2 cellular contexts compared by ENCODE assay signal in genomic region chr17:75557852-75558665, GRCh38.
A peak's percentile ranks its signal among the peaks of the same experiment; 100 is the strongest.
TF ChIP-seq lines count a peak whose summit lies in the region.

No MANE protein-coding gene starts in this region.

TF ChIP-seq in GM23338, 12 proteins besides CTCF, POLR2A, EP300 and RAD21:
- no peak for TF ChIP-seq POLR2AphosphoS5 (IDR thresholded peaks at IDR 0.05; ENCODE audit: low read depth)
- TF ChIP-seq ZNF114 (CRISPR knock-in tag; IDR thresholded peaks at IDR 0.05) = no peak
- TF ChIP-seq EZH2 (IDR thresholded peaks at IDR 0.05; ENCODE audit: low read depth, unreplicated experiment) = no peak

TF ChIP-seq in K562, 482 proteins besides CTCF, POLR2A, EP300 and RAD21:
- TF ChIP-seq, protein P1, sequence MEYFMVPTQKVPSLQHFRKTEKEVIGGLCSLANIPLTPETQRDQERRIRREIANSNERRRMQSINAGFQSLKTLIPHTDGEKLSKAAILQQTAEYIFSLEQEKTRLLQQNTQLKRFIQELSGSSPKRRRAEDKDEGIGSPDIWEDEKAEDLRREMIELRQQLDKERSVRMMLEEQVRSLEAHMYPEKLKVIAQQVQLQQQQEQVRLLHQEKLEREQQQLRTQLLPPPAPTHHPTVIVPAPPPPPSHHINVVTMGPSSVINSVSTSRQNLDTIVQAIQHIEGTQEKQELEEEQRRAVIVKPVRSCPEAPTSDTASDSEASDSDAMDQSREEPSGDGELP (CRISPR knock-in tag; IDR thresholded peaks at IDR 0.05; ENCODE audit: borderline replicate concordance) = 0 out of 2 replicates have a peak, but pooled peaks have one; percentile 1
- TF ChIP-seq EP400 (IDR thresholded peaks at IDR 0.05) (no peak), ZNF311 (CRISPR knock-in tag; IDR thresholded peaks at IDR 0.05) (no peak), TCF7L2 (IDR thresholded peaks at IDR 0.05; ENCODE audit: low read depth, low read length) (no peak), GMEB1 (CRISPR knock-in tag; IDR thresholded peaks at IDR 0.05) (no peak), KAT7 (CRISPR knock-in tag; IDR thresholded peaks at IDR 0.05; ENCODE audit: borderline replicate concordance) (no peak), MAX (CRISPR knock-in tag; IDR thresholded peaks at IDR 0.05) (0 out of 2 replicates have a peak, but pooled peaks have one; percentile 13), PRMT5 (CRISPR knock-in tag; IDR thresholded peaks at IDR 0.05) (no peak), L3MBTL2 (IDR thresholded peaks at IDR 0.05) (no peak), MXD1 (CRISPR knock-in tag; IDR thresholded peaks at IDR 0.05; ENCODE audit: borderline replicate concordance, poor library complexity, severe bottlenecking) (no peak), FOXA1 (IDR thresholded peaks at IDR 0.05; ENCODE audit: borderline replicate concordance) (no peak), GTF2E2 (tag; IDR thresholded peaks at IDR 0.05) (no peak), ZNF347 (CRISPR knock-in tag; IDR thresholded peaks at IDR 0.05; ENCODE audit: low read depth) (no peak), RBBP5 (IDR thresholded peaks at IDR 0.05; ENCODE audit: borderline replicate concordance, insufficient read depth, low read length, poor library complexity, severe bottlenecking) (no peak), GABPB1 (CRISPR knock-in tag; IDR thresholded peaks at IDR 0.05) (no peak), MYBL2 (IDR thresholded peaks at IDR 0.05; ENCODE audit: low read depth) (no peak), MYBL2 (CRISPR knock-in tag; IDR thresholded peaks at IDR 0.05; ENCODE audit: borderline replicate concordance) (no peak)
- TF ChIP-seq, protein P2, sequence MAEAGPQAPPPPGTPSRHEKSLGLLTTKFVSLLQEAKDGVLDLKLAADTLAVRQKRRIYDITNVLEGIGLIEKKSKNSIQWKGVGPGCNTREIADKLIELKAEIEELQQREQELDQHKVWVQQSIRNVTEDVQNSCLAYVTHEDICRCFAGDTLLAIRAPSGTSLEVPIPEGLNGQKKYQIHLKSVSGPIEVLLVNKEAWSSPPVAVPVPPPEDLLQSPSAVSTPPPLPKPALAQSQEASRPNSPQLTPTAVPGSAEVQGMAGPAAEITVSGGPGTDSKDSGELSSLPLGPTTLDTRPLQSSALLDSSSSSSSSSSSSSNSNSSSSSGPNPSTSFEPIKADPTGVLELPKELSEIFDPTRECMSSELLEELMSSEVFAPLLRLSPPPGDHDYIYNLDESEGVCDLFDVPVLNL (CRISPR knock-in tag; IDR thresholded peaks at IDR 0.05; ENCODE audit: low read depth) = no peak
